In the genomic region with DNA sequence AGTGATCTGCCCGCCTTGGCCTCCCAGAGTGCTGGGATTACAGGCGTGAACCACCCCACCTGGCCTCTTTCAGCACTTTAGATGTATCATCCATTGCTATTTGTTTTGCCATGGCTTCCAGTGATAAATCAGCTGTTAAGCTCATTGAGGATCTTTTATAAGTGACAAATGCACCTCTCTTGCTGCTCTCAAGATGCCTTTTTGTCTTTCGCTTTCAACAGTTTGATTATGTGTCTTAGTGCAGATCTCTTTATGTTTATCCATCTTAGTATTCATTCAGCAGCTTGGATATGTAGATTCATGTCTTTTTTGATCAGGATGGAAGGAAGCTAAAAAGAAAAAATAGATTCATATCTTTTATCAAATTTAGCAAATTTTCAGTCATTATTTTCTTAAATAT, we compare ENCODE assay signal across 22 cellular contexts.
"Had no signal": no experiment of that assay in that cellular context is flagged by ENCODE, and none has a peak within 500 bp of the region (broad histone marks: within the 10 kb centered on the region; RNA-seq: fewer than 3 reads in every experiment).

No MANE protein-coding gene starts in this region.

- H3K27me3 Mint-ChIP-seq: IgD-negative memory B cell had no signal

- H3K9me3 ChIP-seq: SJCRH30 had no signal

- H3K4me1 ChIP-seq: Peyer's patch, SJCRH30 had no signal

- H3K27ac ChIP-seq: PC-9, Peyer's patch, SJCRH30 had no signal

- H3K4me3 ChIP-seq: MG63, PC-9, Peyer's patch, SJCRH30 had no signal

- H3K4me3 Mint-ChIP-seq: IgD-negative memory B cell had no signal

- ATAC-seq: Right ventricle myocardium inferior, SK-N-SH treated with all-trans-retinoic acid at 6 μM for 48 hours had no signal

- H3K27me3 ChIP-seq: MG63, Peyer's patch, SJCRH30 had no signal

- DNase-seq: KBM-7, MG63, NCI-H1092, NCI-H1105 treated with DMSO at 0.1 percent for 48 hours, NCI-H1417 treated with DMSO at 0.1 percent for 48 hours, NCI-H146, NCI-H1694 treated with DMSO at 0.1 percent for 48 hours, NCI-H1930, NCI-H2081, NCI-H2107, NCI-H2171 treated with DMSO at 0.1 percent for 48 hours, NCI-H345, NCI-H524 treated with DMSO at 0.1 percent for 48 hours, NCI-H69, NCI-H774, PC-9, Peyer's patch, SHP77 treated with DMSO at 0.1 percent for 48 hours, SJCRH30 had no signal

- H3K4me1 Mint-ChIP-seq: IgD-negative memory B cell had no signal
